ENCODE assay signal across 8 cellular contexts in the genomic region with DNA sequence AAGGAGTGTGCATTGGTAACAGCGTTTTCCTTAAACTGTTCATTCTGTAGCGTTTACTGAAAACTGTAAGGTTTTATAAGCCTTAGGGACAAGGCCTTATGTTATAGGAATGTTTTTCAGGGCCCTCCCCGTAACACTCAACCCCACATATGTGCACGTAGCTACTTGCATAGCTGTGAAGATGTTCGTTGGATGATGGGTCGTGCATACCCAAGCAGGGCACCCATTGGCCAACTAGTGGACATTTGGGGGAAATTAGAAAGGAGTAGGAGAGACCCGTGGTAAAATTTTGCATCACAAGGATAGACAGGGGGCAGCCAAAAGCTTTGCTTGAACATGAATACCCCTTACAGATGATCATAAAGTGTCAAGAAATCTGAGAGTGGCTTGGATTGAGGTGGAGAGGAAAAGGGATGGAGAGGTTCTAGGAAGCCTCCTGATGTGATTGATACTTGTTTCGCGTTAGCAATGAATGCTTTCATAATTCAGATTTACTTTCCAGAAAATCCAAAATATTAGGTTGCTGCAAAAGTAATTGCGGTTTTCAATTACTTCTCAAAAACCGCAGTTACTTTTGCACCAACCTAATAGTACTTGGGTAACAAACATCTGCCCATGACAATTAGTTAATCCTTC. TPM values are rescaled to one million over a fixed set of nuclear protein-coding genes. Genes with fewer than 3 reads are reported as not detected.
DNase-seq lines count a peak whose midpoint lies in the region; ATAC-seq, FAIRE-seq and TF ChIP-seq lines count a peak whose summit lies in the region.

No MANE protein-coding gene starts in this region.

- TF ChIP-seq EP300 in esophagus muscularis mucosa (IDR thresholded peaks at IDR 0.05): no peak

- 27% methylated on average over 11 of the region's 11 CpGs for WGBS in esophagus muscularis mucosa

- H3K4me3 Mint-ChIP-seq in activated CD4-positive, alpha-beta memory T cell treated with anti-CD3 and anti-CD28 coated beads, Interleukin-2, amount 10 ng/mL, durations not matched to agents 7 days and 5 days: peak overlapping the region; percentile 80

- POLR2A ChIA-PET in activated CD4-positive, alpha-beta memory T cell treated with anti-CD3 and anti-CD28 coated beads, Interleukin-2, amount 10 ng/mL, durations not matched to agents 7 days and 5 days (lab: Charles Lee): interaction anchor here (0.7 to 1.4 kb wide), 6 partner anchors 9 to 88 kb away, joined by 3 to 7 read pairs (median 4); a partner anchor contains a TSS

- intact Hi-C loops in esophagus muscularis mucosa (cut with DNase I) (no loop called here), upper lobe of right lung (cut with DNase I) (no loop called here)

- peak overlapping the region; percentile 63 for H3K27ac Mint-ChIP-seq in activated CD4-positive, alpha-beta memory T cell treated with anti-CD3 and anti-CD28 coated beads, Interleukin-2, amount 10 ng/mL, durations not matched to agents 7 days and 5 days

- peak in 2 of 3 experiments; percentile 32 to 46 for TF ChIP-seq CTCF in esophagus muscularis mucosa (IDR thresholded peaks at IDR 0.05)
- TF ChIP-seq CTCF in upper lobe of right lung (IDR thresholded peaks at IDR 0.05): peak; percentile 56

- H3K4me1 ChIP-seq in esophagus muscularis mucosa: peaks cover 0 to 20% (median 16%) of the 10 kb centered on the region in 4 donors
- H3K4me1 ChIP-seq in muscle layer of duodenum (ENCODE audit: control insufficient read depth in 1 of 2, insufficient read depth in 2 of 2, low read length in 2 of 2): peaks cover 0 to 14% of the 10 kb centered on the region in 2 donors
- H3K4me1 ChIP-seq in upper lobe of right lung: peaks cover 10% of the 10 kb centered on the region

- H3K27me3 Mint-ChIP-seq in activated CD4-positive, alpha-beta memory T cell treated with anti-CD3 and anti-CD28 coated beads, Interleukin-2, amount 10 ng/mL, durations not matched to agents 7 days and 5 days: no peaks in the 10 kb centered on the region

- H3K36me3 ChIP-seq in esophagus muscularis mucosa: peaks cover 0 to 22% (median 12%) of the 10 kb centered on the region in 4 donors
- H3K36me3 ChIP-seq in muscle layer of duodenum (ENCODE audit: control insufficient read depth in 1 of 2, insufficient read depth in 2 of 2, low read length in 2 of 2): peaks cover 3 to 5% of the 10 kb centered on the region in 2 donors
- peaks cover 10% of the 10 kb centered on the region for H3K36me3 ChIP-seq in upper lobe of right lung

- peak overlapping the region; percentile 87 to 93 (median 91) for H3K27ac ChIP-seq in esophagus muscularis mucosa (replicated peaks in 1 of 4)
- peak overlapping the region; percentile 47 for H3K27ac ChIP-seq in muscle layer of duodenum (ENCODE audit: low read length)
- peak overlapping the region; percentile 58 for H3K27ac ChIP-seq in upper lobe of right lung

- H3K27me3 ChIP-seq in esophagus muscularis mucosa (no peaks in the 10 kb centered on the region), muscle layer of duodenum (ENCODE audit: low read depth, low read length) (no peaks in the 10 kb centered on the region), upper lobe of right lung (no peaks in the 10 kb centered on the region)

- TF ChIP-seq POLR2A in GM12892 (IDR thresholded peaks at IDR 0.05; ENCODE audit: low read depth, low read length): no peak
- no peak for TF ChIP-seq POLR2A in esophagus muscularis mucosa (IDR thresholded peaks at IDR 0.05; ENCODE audit: low read depth)

- CTCF ChIA-PET in activated CD4-positive, alpha-beta memory T cell treated with anti-CD3 and anti-CD28 coated beads, Interleukin-2, amount 10 ng/mL, durations not matched to agents 7 days and 5 days (lab: Charles Lee): interaction anchor here (0.6 to 1.3 kb wide), 4 partner anchors 10 to 87 kb away, joined by 3 to 4 read pairs (median 3); a partner anchor contains a TSS

- ATAC-seq in HG02885 (IDR thresholded peaks at IDR 0.05; ENCODE audit: poor library complexity, unreplicated experiment) (peak; percentile 34), upper lobe of right lung (peak; percentile 14)

- peak overlapping the region; percentile 81 to 99 (median 89) for H3K4me3 ChIP-seq in esophagus muscularis mucosa
- H3K4me3 ChIP-seq in muscle layer of duodenum (ENCODE audit: low read depth in 1 of 2, low read length in 2 of 2): peak overlapping the region; percentile 67 to 94
- H3K4me3 ChIP-seq in upper lobe of right lung: peak overlapping the region; percentile 97

- H3K9me3 ChIP-seq in esophagus muscularis mucosa (no peaks in the 10 kb centered on the region), muscle layer of duodenum (ENCODE audit: control insufficient read depth in 1 of 2, low read length in 2 of 2) (no peaks in the 10 kb centered on the region), upper lobe of right lung (no peaks in the 10 kb centered on the region)

- no peaks in the 10 kb centered on the region for H3K9me3 Mint-ChIP-seq in activated CD4-positive, alpha-beta memory T cell treated with anti-CD3 and anti-CD28 coated beads, Interleukin-2, amount 10 ng/mL, durations not matched to agents 7 days and 5 days

- H3K36me3 Mint-ChIP-seq in activated CD4-positive, alpha-beta memory T cell treated with anti-CD3 and anti-CD28 coated beads, Interleukin-2, amount 10 ng/mL, durations not matched to agents 7 days and 5 days (ENCODE audit: low read depth): peaks cover 15% of the 10 kb centered on the region

- peaks cover 34% of the 10 kb centered on the region for H3K4me1 Mint-ChIP-seq in activated CD4-positive, alpha-beta memory T cell treated with anti-CD3 and anti-CD28 coated beads, Interleukin-2, amount 10 ng/mL, durations not matched to agents 7 days and 5 days

- DNase-seq in AML-193 (lab: John Stamatoyannopoulos, UW): peak; percentile 65 to 73
- DNase-seq in GM12892 (ENCODE audit: insufficient read length): peak; percentile 38
- peak; percentile 80 for DNase-seq in NCI-H2227 (lab: John Stamatoyannopoulos, UW; ENCODE audit: unreplicated experiment)
- peak; percentile 47 for DNase-seq in activated CD4-positive, alpha-beta memory T cell treated with anti-CD3 and anti-CD28 coated beads, Interleukin-2, amount 10 ng/mL, durations not matched to agents 7 days and 5 days
- DNase-seq in esophagus muscularis mucosa (ENCODE audit: extremely low spot score): no peak
- DNase-seq in upper lobe of right lung: no peak

- peak; percentile 61 for FAIRE-seq in GM12892 (lab: Jason Lieb, UNC)

RNA-seq across cellular contexts. Expression of a gene that starts 0.9 kb away (rescaled TPM):
- 11.7 TPM for polyA plus RNA-seq in GM12892 (2012; ENCODE audit: missing spikeins)
- total RNA-seq in activated CD4-positive, alpha-beta memory T cell treated with anti-CD3 and anti-CD28 coated beads, Interleukin-2, amount 10 ng/mL, durations not matched to agents 7 days and 5 days: 10 to 100 TPM; 11.7 to 12.8 TPM
- total RNA-seq in esophagus muscularis mucosa (1 to 10 TPM; 4.1 to 8.5 (median 7.4) TPM), upper lobe of right lung (3.9 TPM)

Comparison
In these comparisons a context has a peak if more than half of its experiments do, and no peak if none do; other contexts are left out.
1. DNase-seq: peak in AML-193 (2 of 2), GM12892 (single experiment), NCI-H2227 (single experiment) and activated CD4-positive, alpha-beta memory T cell treated with anti-CD3 and anti-CD28 coated beads, Interleukin-2, amount 10 ng/mL, durations not matched to agents 7 days and 5 days (single experiment); none in esophagus muscularis mucosa (single experiment) and upper lobe of right lung (single experiment).
2. Peak in every context shown above with its lines, with median percentiles within 50 percentile points of each other: H3K27ac ChIP-seq and H3K4me3 ChIP-seq.